In genomic region chr3:72391659-72392058, GRCh38 we compare ENCODE assay signal across 23 cellular contexts. TPM values are rescaled to one million over a fixed set of nuclear protein-coding genes. Genes with fewer than 3 reads are reported as not detected.
A peak's percentile ranks its signal among the peaks of the same experiment; 100 is the strongest.
DNase-seq lines count a peak whose midpoint lies in the region; ATAC-seq and TF ChIP-seq lines count a peak whose summit lies in the region.
"Had no signal": no experiment of that assay in that cellular context is flagged by ENCODE, and none has a peak within 500 bp of the region (broad histone marks: within the 10 kb centered on the region; RNA-seq: fewer than 3 reads in every experiment).

No MANE protein-coding gene starts in this region.

- peaks cover 15% of the 10 kb centered on the region for H3K4me1 ChIP-seq in CD4-positive, CD25-positive, alpha-beta regulatory T cell (ENCODE audit: control insufficient read depth, insufficient read depth, low read length, poor library complexity, severe bottlenecking)
- peaks cover 16% of the 10 kb centered on the region for H3K4me1 ChIP-seq in mucosa of descending colon (ENCODE audit: low read depth)

- no peaks in the 10 kb centered on the region for H3K36me3 ChIP-seq in CD4-positive, CD25-positive, alpha-beta regulatory T cell (ENCODE audit: control insufficient read depth, insufficient read depth, low read length)
- H3K36me3 ChIP-seq in mucosa of descending colon (ENCODE audit: low read depth), result no peaks in the 10 kb centered on the region
- H3K36me3 ChIP-seq: HAP-1 had no signal

- H3K9me3 ChIP-seq in CD4-positive, CD25-positive, alpha-beta regulatory T cell (ENCODE audit: control insufficient read depth in 2 of 2, low read length in 2 of 2), result no peaks in the 10 kb centered on the region
- no peaks in the 10 kb centered on the region for H3K9me3 ChIP-seq in mucosa of descending colon
- H3K9me3 ChIP-seq: HAP-1 had no signal

- H3K4me3 Mint-ChIP-seq in CD4-positive, CD25-positive, alpha-beta regulatory T cell, result no peak overlapping the region

- H3K27ac Mint-ChIP-seq in CD4-positive, CD25-positive, alpha-beta regulatory T cell, result no peak overlapping the region

- no peak for DNase-seq in CD4-positive, CD25-positive, alpha-beta regulatory T cell
- DNase-seq in HL-60 (ENCODE audit: low read depth in 1 of 2, low spot score in 1 of 2), result no peak
- peak; percentile 18 for DNase-seq in fibroblast of mammary gland (ENCODE audit: low read depth)
- DNase-seq in mucosa of descending colon, result no peak
- DNase-seq in C1 segment of cervical spinal cord (lab: John Stamatoyannopoulos, UW), result no peak
- DNase-seq: DMS79 treated with DMSO at 0.1 percent for 48 hours; MV-4-11; NCI-H1417; NCI-H187 treated with DMSO at 0.1 percent for 48 hours; NCI-H345; NCI-H524 treated with DMSO at 0.1 percent for 48 hours; NK-92 treated with Interleukin-12 subunit alpha and Interleukin-12 subunit beta, amount 100 ng/mL, for 24 hours; PC-3; SIG-M5; T-helper 1 cell had no signal

- H3K36me3 Mint-ChIP-seq in CD4-positive, CD25-positive, alpha-beta regulatory T cell, result no peaks in the 10 kb centered on the region

- no peak overlapping the region for H3K27ac ChIP-seq in CD4-positive, CD25-positive, alpha-beta regulatory T cell (ENCODE audit: insufficient read depth, low read length, poor library complexity, severe bottlenecking)
- peak overlapping the region; percentile 18; the same call in 1 of the 2 replicates for H3K27ac ChIP-seq in HL-60 (replicated peaks)
- H3K27ac ChIP-seq: BLaER1 treated with 17β-estradiol and CSF1 and Interleukin-3, amounts not matched to agents 10 nM and 100 nM; KMS-11; RWPE1 had no signal

- intact Hi-C loops in mucosa of descending colon (cut with DNase I, micrococcal nuclease), result no loop called here

- peak overlapping the region; percentile 30 for H3K4me3 ChIP-seq in CD4-positive, CD25-positive, alpha-beta regulatory T cell (ENCODE audit: low read depth, low read length)
- H3K4me3 ChIP-seq in HL-60 (replicated peaks; ENCODE audit: insufficient read depth, low read length) (no peak overlapping the region), fibroblast of mammary gland (ENCODE audit: control insufficient read depth, low read depth, low read length) (no peak overlapping the region), mucosa of descending colon (no peak overlapping the region)
- H3K4me3 ChIP-seq: BLaER1 treated with 17β-estradiol and CSF1 and Interleukin-3, amounts not matched to agents 10 nM and 100 nM; HAP-1 had no signal

- peaks cover 37 to 55% (median 48%) of the 10 kb centered on the region in 4 donors for H3K4me1 Mint-ChIP-seq in CD4-positive, CD25-positive, alpha-beta regulatory T cell

- H3K27me3 Mint-ChIP-seq in CD4-positive, CD25-positive, alpha-beta regulatory T cell, result no peaks in the 10 kb centered on the region

- no peak for TF ChIP-seq CTCF in HL-60 (IDR thresholded peaks at IDR 0.05; ENCODE audit: insufficient read depth, low read length)
- no peak for TF ChIP-seq CTCF in fibroblast of mammary gland (conservative IDR thresholded peaks at IDR 0.05; ENCODE audit: control insufficient read depth, insufficient read depth, low read depth, low read length)
- TF ChIP-seq CTCF in mucosa of descending colon (IDR thresholded peaks at IDR 0.05), result no peak

- ATAC-seq in CD4-positive, CD25-positive, alpha-beta regulatory T cell (ENCODE audit: low read depth in 2 of 2), result no peak
- peak; percentile 23 for ATAC-seq in mucosa of descending colon
- no peak for ATAC-seq in HG02798 (IDR thresholded peaks at IDR 0.05; ENCODE audit: poor library complexity, unreplicated experiment)
- no peak for ATAC-seq in GM21723 (IDR thresholded peaks at IDR 0.05; ENCODE audit: unreplicated experiment)
- no peak for ATAC-seq in GM19395 (IDR thresholded peaks at IDR 0.05; ENCODE audit: unreplicated experiment)
- ATAC-seq: PC-3, SK-N-SH treated with all-trans-retinoic acid at 6 μM for 48 hours had no signal

- no peaks in the 10 kb centered on the region for H3K27me3 ChIP-seq in CD4-positive, CD25-positive, alpha-beta regulatory T cell (ENCODE audit: control insufficient read depth, insufficient read depth, low read length)
- H3K27me3 ChIP-seq in HL-60 (ENCODE audit: insufficient read depth, poor library complexity, severe bottlenecking), result no peaks in the 10 kb centered on the region
- H3K27me3 ChIP-seq: BLaER1 treated with 17β-estradiol and CSF1 and Interleukin-3, amounts not matched to agents 10 nM and 100 nM had no signal

- no peaks in the 10 kb centered on the region for H3K9me3 Mint-ChIP-seq in CD4-positive, CD25-positive, alpha-beta regulatory T cell

RNA-seq across cellular contexts. Expression of gene RYBP, which starts 54.8 kb away (rescaled TPM):
- total RNA-seq in CD4-positive, CD25-positive, alpha-beta regulatory T cell, result 13.8 TPM
- 1 to 10 TPM; 2.0 to 4.0 (median 3.0) TPM for polyA plus RNA-seq in CD4-positive, CD25-positive, alpha-beta regulatory T cell
- 10 to 100 TPM; 16.4 to 22.9 (median 17.1) TPM for total RNA-seq in mucosa of descending colon
